In genomic region chr2:241598487-241598886, GRCh38 we compare ENCODE assay signal across 11 cellular contexts. TPM values are rescaled to one million over a fixed set of nuclear protein-coding genes. Genes with fewer than 3 reads are reported as not detected.
A peak's percentile ranks its signal among the peaks of the same experiment; 100 is the strongest.
DNase-seq lines count a peak whose midpoint lies in the region; ATAC-seq, FAIRE-seq and TF ChIP-seq lines count a peak whose summit lies in the region.
"Had no signal": no experiment of that assay in that cellular context is flagged by ENCODE, and none has a peak within 500 bp of the region (broad histone marks: within the 10 kb centered on the region; RNA-seq: fewer than 3 reads in every experiment).

No MANE protein-coding gene starts in this region.

- H3K36me3 ChIP-seq in bronchial epithelial cell (ENCODE audit: control insufficient read depth, insufficient read depth, low read length) (peaks cover 16% of the 10 kb centered on the region), esophagus muscularis mucosa (peaks cover 50 to 95% (median 80%) of the 10 kb centered on the region in 4 donors)

- H3K4me3 ChIP-seq in bronchial epithelial cell (ENCODE audit: low read depth, low read length) (no peak overlapping the region), esophagus muscularis mucosa (no peak overlapping the region)

- H3K9me3 Mint-ChIP-seq in progenitor cell of endocrine pancreas (ENCODE audit: low read depth): no peaks in the 10 kb centered on the region
- H3K9me3 Mint-ChIP-seq: activated naive CD8-positive, alpha-beta T cell treated with anti-CD3 and anti-CD28 coated beads, Interleukin-2, amount 10 ng/mL, durations not matched to agents 7 days and 5 days; natural killer cell had no signal

- H3K36me3 Mint-ChIP-seq in progenitor cell of endocrine pancreas (ENCODE audit: insufficient read depth): peaks cover 18% of the 10 kb centered on the region
- H3K36me3 Mint-ChIP-seq: natural killer cell had no signal

- no peaks in the 10 kb centered on the region for H3K27me3 ChIP-seq in bronchial epithelial cell (ENCODE audit: control insufficient read depth, insufficient read depth, low read length)
- H3K27me3 ChIP-seq in esophagus muscularis mucosa: no peaks in the 10 kb centered on the region

- DNase-seq in NCI-H2196 (lab: John Stamatoyannopoulos, UW; ENCODE audit: unreplicated experiment): peak; percentile 49
- DNase-seq in NCI-H2196 treated with DMSO at 0.1 percent for 48 hours (lab: John Stamatoyannopoulos, UW; ENCODE audit: unreplicated experiment): no peak
- peak; percentile 5 for DNase-seq in NCI-H146 treated with DMSO at 0.1 percent for 48 hours (lab: John Stamatoyannopoulos, UW; ENCODE audit: unreplicated experiment)
- DNase-seq in bronchial epithelial cell (ENCODE audit: low read depth): peak; percentile 30
- no peak for DNase-seq in progenitor cell of endocrine pancreas (ENCODE audit: low spot score, unreplicated experiment)
- DNase-seq in esophagus muscularis mucosa (ENCODE audit: extremely low spot score): no peak
- DNase-seq: activated naive CD8-positive, alpha-beta T cell treated with anti-CD3 and anti-CD28 coated beads, Interleukin-2, amount 10 ng/mL, durations not matched to agents 7 days and 5 days; natural killer cell; NCI-H2029 had no signal

- TF ChIP-seq CTCF in bronchial epithelial cell (IDR thresholded peaks at IDR 0.05; ENCODE audit: insufficient read depth, low read length, severe bottlenecking): peak; percentile 34
- TF ChIP-seq CTCF in progenitor cell of endocrine pancreas (IDR thresholded peaks at IDR 0.05; ENCODE audit: unreplicated experiment): peak; percentile 48
- peak in 1 of 3 experiments; percentile 19 for TF ChIP-seq CTCF in esophagus muscularis mucosa (IDR thresholded peaks at IDR 0.05)

- H3K9me3 ChIP-seq in esophagus muscularis mucosa: no peaks in the 10 kb centered on the region

- ATAC-seq in GM21447 (IDR thresholded peaks at IDR 0.05; ENCODE audit: unreplicated experiment) (no peak), HG02571 (IDR thresholded peaks at IDR 0.05; ENCODE audit: unreplicated experiment) (no peak)

- H3K27ac Mint-ChIP-seq in progenitor cell of endocrine pancreas: no peak overlapping the region
- H3K27ac Mint-ChIP-seq: activated naive CD8-positive, alpha-beta T cell treated with anti-CD3 and anti-CD28 coated beads, Interleukin-2, amount 10 ng/mL, durations not matched to agents 7 days and 5 days had no signal

- H3K4me1 Mint-ChIP-seq in progenitor cell of endocrine pancreas (ENCODE audit: low read depth): no peaks in the 10 kb centered on the region
- H3K4me1 Mint-ChIP-seq: activated naive CD8-positive, alpha-beta T cell treated with anti-CD3 and anti-CD28 coated beads, Interleukin-2, amount 10 ng/mL, durations not matched to agents 7 days and 5 days; natural killer cell had no signal

- no peak overlapping the region for H3K27ac ChIP-seq in esophagus muscularis mucosa (replicated peaks in 1 of 4)

- no peak for FAIRE-seq in bronchial epithelial cell (lab: Jason Lieb, UNC)

- 50% methylated on average over 1 of the region's 1 CpG for WGBS in esophagus muscularis mucosa

- TF ChIP-seq EP300 in esophagus muscularis mucosa (IDR thresholded peaks at IDR 0.05): no peak

- H3K4me1 ChIP-seq in esophagus muscularis mucosa: no peaks in the 10 kb centered on the region

- no peak overlapping the region for H3K4me3 Mint-ChIP-seq in progenitor cell of endocrine pancreas (ENCODE audit: low read depth)
- H3K4me3 Mint-ChIP-seq: activated naive CD8-positive, alpha-beta T cell treated with anti-CD3 and anti-CD28 coated beads, Interleukin-2, amount 10 ng/mL, durations not matched to agents 7 days and 5 days; natural killer cell had no signal

- no peaks in the 10 kb centered on the region for H3K27me3 Mint-ChIP-seq in progenitor cell of endocrine pancreas
- H3K27me3 Mint-ChIP-seq: activated naive CD8-positive, alpha-beta T cell treated with anti-CD3 and anti-CD28 coated beads, Interleukin-2, amount 10 ng/mL, durations not matched to agents 7 days and 5 days had no signal

- no peak for TF ChIP-seq POLR2A in esophagus muscularis mucosa (IDR thresholded peaks at IDR 0.05; ENCODE audit: low read depth)

- intact Hi-C loops in esophagus muscularis mucosa (cut with DNase I): no loop called here

RNA-seq across cellular contexts. Expression of gene THAP4, which starts 38.5 kb away (rescaled TPM):
- total RNA-seq in bronchial epithelial cell (50.2 and 54.8 TPM in 2 replicates), progenitor cell of endocrine pancreas (55.8 and 61.0 TPM in 2 replicates), esophagus muscularis mucosa (10 to 100 TPM; 37.0 to 69.8 (median 49.6) TPM)

RNA-seq across cellular contexts. Expression of gene ATG4B, which starts 39.0 kb away (rescaled TPM):
- total RNA-seq in bronchial epithelial cell (51.3 and 66.6 TPM in 2 replicates), progenitor cell of endocrine pancreas (142 and 143 TPM in 2 replicates), esophagus muscularis mucosa (10 to 100 TPM; 39.1 to 76.0 (median 55.3) TPM)

RNA-seq across cellular contexts. Expression of gene BOK, which starts 39.9 kb away (rescaled TPM):
- total RNA-seq in bronchial epithelial cell: 18.4 and 19.5 TPM in 2 replicates
- 8.0 and 10.2 TPM in 2 replicates for total RNA-seq in progenitor cell of endocrine pancreas
- total RNA-seq in esophagus muscularis mucosa: 100 to 1,000 TPM in 1 of 4 donors, 10 to 100 TPM in 3; 55.8 to 118 (median 73.7) TPM
- total RNA-seq: activated naive CD8-positive, alpha-beta T cell treated with anti-CD3 and anti-CD28 coated beads, Interleukin-2, amount 10 ng/mL, durations not matched to agents 7 days and 5 days had no signal

Comparison
In these comparisons a context has a peak if more than half of its experiments do, and no peak if none do; other contexts are left out.
1. DNase-seq: peak in NCI-H2196 (single experiment), NCI-H146 treated with DMSO at 0.1 percent for 48 hours (single experiment) and bronchial epithelial cell (single experiment); none in NCI-H2196 treated with DMSO at 0.1 percent for 48 hours (single experiment), progenitor cell of endocrine pancreas (single experiment) and esophagus muscularis mucosa (single experiment).